ENCODE assay signal across 1 cellular context in the genomic region with DNA sequence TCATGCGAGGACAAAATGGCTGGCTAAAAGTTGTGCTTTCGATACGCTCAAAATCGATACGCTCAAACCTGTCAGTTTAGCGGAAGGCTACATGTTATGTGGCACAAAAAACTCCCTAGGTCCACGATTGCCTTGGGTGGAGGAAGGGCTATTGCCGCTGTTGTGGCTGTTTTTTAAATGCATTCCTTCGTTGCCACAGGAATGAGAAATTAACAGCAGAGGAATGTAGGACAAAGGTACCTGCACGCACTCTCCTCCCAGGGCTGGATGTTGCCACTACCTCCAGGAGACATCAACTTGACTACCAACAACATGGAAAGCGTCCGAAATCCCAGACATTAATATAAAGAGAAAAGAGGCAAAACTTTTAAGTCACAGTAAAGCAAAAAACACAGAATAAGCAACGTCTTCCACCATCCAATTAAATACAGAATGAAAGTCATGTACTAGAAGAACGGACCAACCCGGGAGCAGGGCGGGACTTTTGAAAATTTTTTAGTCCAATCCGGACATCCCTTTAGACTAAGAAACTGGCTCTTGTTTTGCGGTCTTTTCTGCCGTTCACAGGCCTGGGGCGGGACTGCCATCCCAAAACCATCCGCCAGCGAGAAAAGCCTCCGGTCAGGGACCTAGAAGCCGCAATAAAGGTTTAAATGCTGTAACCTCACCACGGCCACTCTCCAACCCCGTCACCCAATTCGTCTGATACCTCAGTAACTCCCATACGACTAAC.
A peak's percentile ranks its signal among the peaks of the same experiment; 100 is the strongest.
TF ChIP-seq lines count a peak whose summit lies in the region.

No MANE protein-coding gene starts in this region.

TF ChIP-seq in HEK293, 187 proteins besides CTCF, POLR2A, EP300 and RAD21 (continued from another document and continues in another):
- peak; percentile 66 for TF ChIP-seq YY1 (tag by site-specific recombination; IDR thresholded peaks at IDR 0.05)
- TF ChIP-seq ZNF426 (tag by site-specific recombination; IDR thresholded peaks at IDR 0.05): no peak
- TF ChIP-seq, protein P1, sequence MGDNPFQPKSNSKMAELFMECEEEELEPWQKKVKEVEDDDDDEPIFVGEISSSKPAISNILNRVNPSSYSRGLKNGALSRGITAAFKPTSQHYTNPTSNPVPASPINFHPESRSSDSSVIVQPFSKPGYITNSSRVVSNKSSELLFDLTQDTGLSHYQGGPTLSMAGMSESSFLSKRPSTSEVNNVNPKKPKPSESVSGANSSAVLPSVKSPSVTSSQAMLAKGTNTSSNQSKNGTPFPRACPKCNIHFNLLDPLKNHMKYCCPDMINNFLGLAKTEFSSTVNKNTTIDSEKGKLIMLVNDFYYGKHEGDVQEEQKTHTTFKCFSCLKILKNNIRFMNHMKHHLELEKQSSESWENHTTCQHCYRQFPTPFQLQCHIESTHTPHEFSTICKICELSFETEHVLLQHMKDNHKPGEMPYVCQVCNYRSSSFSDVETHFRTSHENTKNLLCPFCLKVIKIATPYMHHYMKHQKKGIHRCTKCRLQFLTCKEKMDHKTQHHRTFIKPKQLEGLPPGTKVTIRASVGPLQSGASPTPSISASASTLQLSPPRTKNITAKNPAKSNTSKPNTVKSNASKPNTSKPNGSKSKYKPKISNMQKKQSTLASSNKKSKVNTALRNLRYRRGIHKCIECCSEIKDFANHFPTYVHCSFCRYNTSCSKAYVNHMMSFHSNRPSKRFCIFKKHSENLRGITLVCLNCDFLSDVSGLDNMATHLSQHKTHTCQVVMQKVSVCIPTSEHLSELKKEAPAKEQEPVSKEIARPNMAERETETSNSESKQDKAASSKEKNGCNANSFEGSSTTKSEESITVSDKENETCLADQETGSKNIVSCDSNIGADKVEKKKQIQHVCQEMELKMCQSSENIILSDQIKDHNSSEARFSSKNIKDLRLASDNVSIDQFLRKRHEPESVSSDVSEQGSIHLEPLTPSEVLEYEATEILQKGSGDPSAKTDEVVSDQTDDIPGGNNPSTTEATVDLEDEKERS (tag by site-specific recombination; IDR thresholded peaks at IDR 0.05): no peak
- TF ChIP-seq ZNF510 (tag by site-specific recombination; IDR thresholded peaks at IDR 0.05; ENCODE audit: insufficient replicate concordance): no peak
- TF ChIP-seq, protein P2, sequence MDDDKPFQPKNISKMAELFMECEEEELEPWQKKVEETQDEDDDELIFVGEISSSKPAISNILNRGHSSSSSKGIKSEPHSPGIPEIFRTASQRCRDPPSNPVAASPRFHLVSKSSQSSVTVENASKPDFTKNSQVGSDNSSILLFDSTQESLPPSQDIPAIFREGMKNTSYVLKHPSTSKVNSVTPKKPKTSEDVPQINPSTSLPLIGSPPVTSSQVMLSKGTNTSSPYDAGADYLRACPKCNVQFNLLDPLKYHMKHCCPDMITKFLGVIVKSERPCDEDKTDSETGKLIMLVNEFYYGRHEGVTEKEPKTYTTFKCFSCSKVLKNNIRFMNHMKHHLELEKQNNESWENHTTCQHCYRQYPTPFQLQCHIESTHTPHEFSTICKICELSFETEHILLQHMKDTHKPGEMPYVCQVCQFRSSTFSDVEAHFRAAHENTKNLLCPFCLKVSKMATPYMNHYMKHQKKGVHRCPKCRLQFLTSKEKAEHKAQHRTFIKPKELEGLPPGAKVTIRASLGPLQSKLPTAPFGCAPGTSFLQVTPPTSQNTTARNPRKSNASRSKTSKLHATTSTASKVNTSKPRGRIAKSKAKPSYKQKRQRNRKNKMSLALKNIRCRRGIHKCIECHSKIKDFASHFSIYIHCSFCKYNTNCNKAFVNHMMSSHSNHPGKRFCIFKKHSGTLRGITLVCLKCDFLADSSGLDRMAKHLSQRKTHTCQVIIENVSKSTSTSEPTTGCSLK (tag by site-specific recombination; IDR thresholded peaks at IDR 0.05): no peak
- no peak for TF ChIP-seq ZNF596 (tag by site-specific recombination; IDR thresholded peaks at IDR 0.05)
- no peak for TF ChIP-seq MZF1 (tag by site-specific recombination; IDR thresholded peaks at IDR 0.05; ENCODE audit: borderline replicate concordance)
- TF ChIP-seq, protein P3, sequence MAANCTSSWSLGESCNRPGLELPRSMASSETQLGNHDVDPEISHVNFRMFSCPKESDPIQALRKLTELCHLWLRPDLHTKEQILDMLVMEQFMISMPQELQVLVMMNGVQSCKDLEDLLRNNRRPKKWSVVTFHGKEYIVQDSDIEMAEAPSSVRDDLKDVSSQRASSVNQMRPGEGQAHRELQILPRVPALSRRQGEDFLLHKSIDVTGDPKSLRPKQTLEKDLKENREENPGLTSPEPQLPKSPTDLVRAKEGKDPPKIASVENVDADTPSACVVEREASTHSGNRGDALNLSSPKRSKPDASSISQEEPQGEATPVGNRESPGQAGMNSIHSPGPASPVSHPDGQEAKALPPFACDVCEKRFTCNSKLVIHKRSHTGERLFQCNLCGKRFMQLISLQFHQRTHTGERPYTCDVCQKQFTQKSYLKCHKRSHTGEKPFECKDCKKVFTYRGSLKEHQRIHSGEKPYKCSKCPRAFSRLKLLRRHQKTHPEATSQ (tag by site-specific recombination; IDR thresholded peaks at IDR 0.05): no peak
- TF ChIP-seq ZNF560 (tag by site-specific recombination; IDR thresholded peaks at IDR 0.05; ENCODE audit: borderline replicate concordance): no peak
- TF ChIP-seq ZFHX2 (tag by site-specific recombination; conservative IDR thresholded peaks at IDR 0.05): no peak
- TF ChIP-seq ZFP37 (tag by site-specific recombination; IDR thresholded peaks at IDR 0.05): no peak
- no peak; the same call in 1 of the 2 replicates for TF ChIP-seq ZNF664 (tag by site-specific recombination; IDR thresholded peaks at IDR 0.05)
- no peak for TF ChIP-seq ZSCAN23 (tag by site-specific recombination; IDR thresholded peaks at IDR 0.05)
- peak; percentile 36; the same call in 1 of the 2 replicates for TF ChIP-seq ZNF10 (tag by site-specific recombination; IDR thresholded peaks at IDR 0.05)
- peak; percentile 75 for TF ChIP-seq PRDM1 (tag by site-specific recombination; IDR thresholded peaks at IDR 0.05)
- no peak for TF ChIP-seq ZNF274 (IDR thresholded peaks at IDR 0.05; ENCODE audit: low read length)
- no peak for TF ChIP-seq ZNF274 (tag by site-specific recombination; IDR thresholded peaks at IDR 0.05; ENCODE audit: borderline replicate concordance)
- peak; percentile 16; the same call in 1 of the 2 replicates for TF ChIP-seq GFI1B (tag by site-specific recombination; IDR thresholded peaks at IDR 0.05)
- peak; percentile 66; the same call in 1 of the 2 replicates for TF ChIP-seq MYNN (tag by site-specific recombination; IDR thresholded peaks at IDR 0.05; ENCODE audit: borderline replicate concordance)
- no peak for TF ChIP-seq KLF8 (tag by site-specific recombination; IDR thresholded peaks at IDR 0.05)
- no peak for TF ChIP-seq ZNF423 (tag by site-specific recombination; IDR thresholded peaks at IDR 0.05)
- no peak for TF ChIP-seq ZNF621 (tag by site-specific recombination; IDR thresholded peaks at IDR 0.05)
- no peak for TF ChIP-seq ZNF157 (tag by site-specific recombination; IDR thresholded peaks at IDR 0.05)
- TF ChIP-seq, protein P4, sequence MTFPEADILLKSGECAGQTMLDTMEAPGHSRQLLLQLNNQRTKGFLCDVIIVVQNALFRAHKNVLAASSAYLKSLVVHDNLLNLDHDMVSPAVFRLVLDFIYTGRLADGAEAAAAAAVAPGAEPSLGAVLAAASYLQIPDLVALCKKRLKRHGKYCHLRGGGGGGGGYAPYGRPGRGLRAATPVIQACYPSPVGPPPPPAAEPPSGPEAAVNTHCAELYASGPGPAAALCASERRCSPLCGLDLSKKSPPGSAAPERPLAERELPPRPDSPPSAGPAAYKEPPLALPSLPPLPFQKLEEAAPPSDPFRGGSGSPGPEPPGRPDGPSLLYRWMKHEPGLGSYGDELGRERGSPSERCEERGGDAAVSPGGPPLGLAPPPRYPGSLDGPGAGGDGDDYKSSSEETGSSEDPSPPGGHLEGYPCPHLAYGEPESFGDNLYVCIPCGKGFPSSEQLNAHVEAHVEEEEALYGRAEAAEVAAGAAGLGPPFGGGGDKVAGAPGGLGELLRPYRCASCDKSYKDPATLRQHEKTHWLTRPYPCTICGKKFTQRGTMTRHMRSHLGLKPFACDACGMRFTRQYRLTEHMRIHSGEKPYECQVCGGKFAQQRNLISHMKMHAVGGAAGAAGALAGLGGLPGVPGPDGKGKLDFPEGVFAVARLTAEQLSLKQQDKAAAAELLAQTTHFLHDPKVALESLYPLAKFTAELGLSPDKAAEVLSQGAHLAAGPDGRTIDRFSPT (tag by site-specific recombination; IDR thresholded peaks at IDR 0.05): no peak; the same call in 1 of the 2 replicates
- TF ChIP-seq, protein P5, sequence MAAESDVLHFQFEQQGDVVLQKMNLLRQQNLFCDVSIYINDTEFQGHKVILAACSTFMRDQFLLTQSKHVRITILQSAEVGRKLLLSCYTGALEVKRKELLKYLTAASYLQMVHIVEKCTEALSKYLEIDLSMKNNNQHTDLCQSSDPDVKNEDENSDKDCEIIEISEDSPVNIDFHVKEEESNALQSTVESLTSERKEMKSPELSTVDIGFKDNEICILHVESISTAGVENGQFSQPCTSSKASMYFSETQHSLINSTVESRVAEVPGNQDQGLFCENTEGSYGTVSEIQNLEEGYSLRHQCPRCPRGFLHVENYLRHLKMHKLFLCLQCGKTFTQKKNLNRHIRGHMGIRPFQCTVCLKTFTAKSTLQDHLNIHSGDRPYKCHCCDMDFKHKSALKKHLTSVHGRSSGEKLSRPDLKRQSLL (tag by site-specific recombination; IDR thresholded peaks at IDR 0.05): no peak
- no peak for TF ChIP-seq ZNF155 (tag by site-specific recombination; IDR thresholded peaks at IDR 0.05)
- TF ChIP-seq SP3 (tag by site-specific recombination; IDR thresholded peaks at IDR 0.05): peak; percentile 37; the same call in 1 of the 2 replicates
- TF ChIP-seq, protein P6, sequence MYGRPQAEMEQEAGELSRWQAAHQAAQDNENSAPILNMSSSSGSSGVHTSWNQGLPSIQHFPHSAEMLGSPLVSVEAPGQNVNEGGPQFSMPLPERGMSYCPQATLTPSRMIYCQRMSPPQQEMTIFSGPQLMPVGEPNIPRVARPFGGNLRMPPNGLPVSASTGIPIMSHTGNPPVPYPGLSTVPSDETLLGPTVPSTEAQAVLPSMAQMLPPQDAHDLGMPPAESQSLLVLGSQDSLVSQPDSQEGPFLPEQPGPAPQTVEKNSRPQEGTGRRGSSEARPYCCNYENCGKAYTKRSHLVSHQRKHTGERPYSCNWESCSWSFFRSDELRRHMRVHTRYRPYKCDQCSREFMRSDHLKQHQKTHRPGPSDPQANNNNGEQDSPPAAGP (tag by site-specific recombination; IDR thresholded peaks at IDR 0.05): no peak
- peak; percentile 46 for TF ChIP-seq WT1 (tag by site-specific recombination; IDR thresholded peaks at IDR 0.05)
- no peak for TF ChIP-seq ZNF623 (tag by site-specific recombination; IDR thresholded peaks at IDR 0.05)
- TF ChIP-seq ZNF202 (tag by site-specific recombination; IDR thresholded peaks at IDR 0.05; ENCODE audit: borderline replicate concordance): no peak
- TF ChIP-seq ZNF677 (tag by site-specific recombination; IDR thresholded peaks at IDR 0.05): no peak
- no peak for TF ChIP-seq KLF7 (tag by site-specific recombination; IDR thresholded peaks at IDR 0.05; ENCODE audit: borderline replicate concordance)
- TF ChIP-seq, protein P7, sequence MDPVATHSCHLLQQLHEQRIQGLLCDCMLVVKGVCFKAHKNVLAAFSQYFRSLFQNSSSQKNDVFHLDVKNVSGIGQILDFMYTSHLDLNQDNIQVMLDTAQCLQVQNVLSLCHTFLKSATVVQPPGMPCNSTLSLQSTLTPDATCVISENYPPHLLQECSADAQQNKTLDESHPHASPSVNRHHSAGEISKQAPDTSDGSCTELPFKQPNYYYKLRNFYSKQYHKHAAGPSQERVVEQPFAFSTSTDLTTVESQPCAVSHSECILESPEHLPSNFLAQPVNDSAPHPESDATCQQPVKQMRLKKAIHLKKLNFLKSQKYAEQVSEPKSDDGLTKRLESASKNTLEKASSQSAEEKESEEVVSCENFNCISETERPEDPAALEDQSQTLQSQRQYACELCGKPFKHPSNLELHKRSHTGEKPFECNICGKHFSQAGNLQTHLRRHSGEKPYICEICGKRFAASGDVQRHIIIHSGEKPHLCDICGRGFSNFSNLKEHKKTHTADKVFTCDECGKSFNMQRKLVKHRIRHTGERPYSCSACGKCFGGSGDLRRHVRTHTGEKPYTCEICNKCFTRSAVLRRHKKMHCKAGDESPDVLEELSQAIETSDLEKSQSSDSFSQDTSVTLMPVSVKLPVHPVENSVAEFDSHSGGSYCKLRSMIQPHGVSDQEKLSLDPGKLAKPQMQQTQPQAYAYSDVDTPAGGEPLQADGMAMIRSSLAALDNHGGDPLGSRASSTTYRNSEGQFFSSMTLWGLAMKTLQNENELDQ (tag by site-specific recombination; IDR thresholded peaks at IDR 0.05; ENCODE audit: low read depth): no peak
- TF ChIP-seq ZNF830 (tag by site-specific recombination; IDR thresholded peaks at IDR 0.05; ENCODE audit: low read depth): no peak
- TF ChIP-seq ZNF132 (tag by site-specific recombination; IDR thresholded peaks at IDR 0.05; ENCODE audit: borderline replicate concordance): no peak
- TF ChIP-seq, protein P8, sequence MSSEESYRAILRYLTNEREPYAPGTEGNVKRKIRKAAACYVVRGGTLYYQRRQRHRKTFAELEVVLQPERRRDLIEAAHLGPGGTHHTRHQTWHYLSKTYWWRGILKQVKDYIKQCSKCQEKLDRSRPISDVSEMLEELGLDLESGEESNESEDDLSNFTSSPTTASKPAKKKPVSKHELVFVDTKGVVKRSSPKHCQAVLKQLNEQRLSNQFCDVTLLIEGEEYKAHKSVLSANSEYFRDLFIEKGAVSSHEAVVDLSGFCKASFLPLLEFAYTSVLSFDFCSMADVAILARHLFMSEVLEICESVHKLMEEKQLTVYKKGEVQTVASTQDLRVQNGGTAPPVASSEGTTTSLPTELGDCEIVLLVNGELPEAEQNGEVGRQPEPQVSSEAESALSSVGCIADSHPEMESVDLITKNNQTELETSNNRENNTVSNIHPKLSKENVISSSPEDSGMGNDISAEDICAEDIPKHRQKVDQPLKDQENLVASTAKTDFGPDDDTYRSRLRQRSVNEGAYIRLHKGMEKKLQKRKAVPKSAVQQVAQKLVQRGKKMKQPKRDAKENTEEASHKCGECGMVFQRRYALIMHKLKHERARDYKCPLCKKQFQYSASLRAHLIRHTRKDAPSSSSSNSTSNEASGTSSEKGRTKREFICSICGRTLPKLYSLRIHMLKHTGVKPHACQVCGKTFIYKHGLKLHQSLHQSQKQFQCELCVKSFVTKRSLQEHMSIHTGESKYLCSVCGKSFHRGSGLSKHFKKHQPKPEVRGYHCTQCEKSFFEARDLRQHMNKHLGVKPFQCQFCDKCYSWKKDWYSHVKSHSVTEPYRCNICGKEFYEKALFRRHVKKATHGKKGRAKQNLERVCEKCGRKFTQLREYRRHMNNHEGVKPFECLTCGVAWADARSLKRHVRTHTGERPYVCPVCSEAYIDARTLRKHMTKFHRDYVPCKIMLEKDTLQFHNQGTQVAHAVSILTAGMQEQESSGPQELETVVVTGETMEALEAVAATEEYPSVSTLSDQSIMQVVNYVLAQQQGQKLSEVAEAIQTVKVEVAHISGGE (tag by site-specific recombination; conservative IDR thresholded peaks at IDR 0.05; ENCODE audit: low read depth): no peak
- no peak for TF ChIP-seq ZNF404 (tag by site-specific recombination; IDR thresholded peaks at IDR 0.05)
